Comparison of ENCODE assay signal across 9 cellular contexts in the genomic region with DNA sequence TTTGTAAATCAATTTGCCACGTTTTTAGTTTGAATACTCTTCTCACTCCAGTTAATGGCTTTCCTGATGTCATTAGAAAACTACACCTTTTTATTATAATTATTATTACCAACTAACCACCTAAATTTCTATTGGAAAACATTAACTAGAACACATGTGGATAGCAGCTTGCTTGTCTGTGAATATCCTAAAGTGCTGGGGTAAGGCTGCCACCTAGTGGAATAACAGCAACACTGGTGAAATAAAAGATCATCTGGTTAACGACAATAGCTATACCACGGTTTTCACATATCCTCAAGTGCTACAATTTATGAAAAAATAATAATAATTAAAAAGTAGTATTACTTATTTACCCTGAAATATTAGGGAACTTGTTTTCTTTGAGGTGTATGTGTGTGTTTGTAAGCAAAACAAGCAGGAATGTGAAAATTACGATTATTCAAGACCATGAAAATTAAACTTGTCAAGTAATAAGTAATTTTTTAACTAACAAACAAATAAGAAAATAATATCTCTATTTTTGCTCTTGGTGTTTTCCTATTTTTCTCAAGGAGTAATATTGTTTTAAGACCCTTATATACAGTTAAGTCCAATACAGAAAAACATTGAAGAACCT.
DNase-seq lines count a peak whose midpoint lies in the region; TF ChIP-seq lines count a peak whose summit lies in the region.
"Had no signal": no experiment of that assay in that cellular context is flagged by ENCODE, and none has a peak within 500 bp of the region (broad histone marks: within the 10 kb centered on the region; RNA-seq: fewer than 3 reads in every experiment).

No MANE protein-coding gene starts in this region.

- no peak overlapping the region for H3K4me2 ChIP-seq in H9 (ENCODE audit: insufficient read depth, insufficient read length, low read length)
- no peak overlapping the region for H3K4me2 ChIP-seq in OCI-LY7 (ENCODE audit: low read length)

- peak; percentile 17 to 18 for DNase-seq in stimulated activated CD4-positive, alpha-beta T cell treated with anti-CD3 and anti-CD28 coated beads, Interleukin-2, amount 100 ng/mL, for 24 hours
- DNase-seq in stimulated activated CD4-positive, alpha-beta T cell treated with anti-CD3 and anti-CD28 coated beads, Interleukin-12 subunit alpha, Interleukin-12 subunit beta, amount 100 ng/mL, for 4 hours = no peak
- DNase-seq in H9 (peak; percentile 43), KG1 (lab: John Stamatoyannopoulos, UW) (peak; percentile 3), OCI-LY7 (ENCODE audit: low spot score) (peak; percentile 61), cerebellar cortex (ENCODE audit: low spot score) (peak; percentile 74), left kidney (ENCODE audit: low read depth, low spot score) (peak; percentile 83), tibial nerve (ENCODE audit: low spot score in 2 of 2) (peak in 1 of 2 donors; percentile 13)

- no peaks in the 10 kb centered on the region for H3K9me3 ChIP-seq in H9 (ENCODE audit: control insufficient read depth, low read depth, low read length)
- no peaks in the 10 kb centered on the region for H3K9me3 ChIP-seq in OCI-LY7 (ENCODE audit: low read length)
- no peaks in the 10 kb centered on the region for H3K9me3 ChIP-seq in tibial nerve

- H3K4ac ChIP-seq in H9 (ENCODE audit: low read depth, low read length) = no peak overlapping the region

- H3K4me1 Mint-ChIP-seq in H9 = no peaks in the 10 kb centered on the region
- H3K4me1 Mint-ChIP-seq: naive thymus-derived CD8-positive, alpha-beta T cell had no signal

- no peak overlapping the region for H3T11ph ChIP-seq in H9 (ENCODE audit: low read length)

- H3K4me3 ChIP-seq in OCI-LY7 (ENCODE audit: low read depth, low read length, poor library complexity, severe bottlenecking) (no peak overlapping the region), tibial nerve (no peak overlapping the region)

- no peak overlapping the region for H3K27ac ChIP-seq in H9 (ENCODE audit: insufficient read length, low read depth, low read length)
- H3K27ac ChIP-seq in OCI-LY7 (ENCODE audit: low read depth, low read length, poor library complexity, severe bottlenecking) = no peak overlapping the region
- H3K27ac ChIP-seq in tibial nerve = no peak overlapping the region

- no peak overlapping the region for H3K4me3 Mint-ChIP-seq in H9
- H3K4me3 Mint-ChIP-seq: naive thymus-derived CD8-positive, alpha-beta T cell had no signal

- H3K27me3 ChIP-seq in H9 (ENCODE audit: insufficient read depth, low read length) (no peaks in the 10 kb centered on the region), tibial nerve (no peaks in the 10 kb centered on the region)

- no peak overlapping the region for H2BK15ac ChIP-seq in H9 (ENCODE audit: low read depth, low read length)

- H3K9ac ChIP-seq in H9 (ENCODE audit: extremely low read depth, insufficient read length, low read length) = no peak overlapping the region

- no peak overlapping the region for H2BK120ac ChIP-seq in H9 (ENCODE audit: low read depth, low read length, poor library complexity, severe bottlenecking)

- no peaks in the 10 kb centered on the region for H3K4me1 ChIP-seq in H9 (ENCODE audit: insufficient read depth, low read length)
- H3K4me1 ChIP-seq in OCI-LY7 (ENCODE audit: insufficient read depth, low read length, poor library complexity, severe bottlenecking) = no peaks in the 10 kb centered on the region
- peaks cover 0 to 4% (median 0%) of the 10 kb centered on the region in 4 donors for H3K4me1 ChIP-seq in tibial nerve

- H3K79me1 ChIP-seq in H9 (ENCODE audit: insufficient read depth, low read depth, low read length, poor library complexity, severe bottlenecking) = no peaks in the 10 kb centered on the region

- CTCF ChIA-PET in OCI-LY7 (lab: Charles Lee; ENCODE audit: unreplicated experiment) = interaction anchor here (0.9 kb wide), 1 partner anchor 19 kb away, joined by 3 read pairs; no protein-coding TSS in a partner anchor

- TF ChIP-seq POLR2A in tibial nerve (IDR thresholded peaks at IDR 0.05) = no peak

- BruUV-seq in OCI-LY7 (replicated peaks; lab: Mats Ljungman, UMichigan) = no TSS peak

- no peak overlapping the region for H2AFZ ChIP-seq in H9 (ENCODE audit: low read length)
- no peak overlapping the region for H2AFZ ChIP-seq in OCI-LY7 (ENCODE audit: low read length)

- H3K36me3 ChIP-seq in OCI-LY7 (ENCODE audit: insufficient read depth, low read length) (no peaks in the 10 kb centered on the region), tibial nerve (no peaks in the 10 kb centered on the region)

- no peak overlapping the region for H3K18ac ChIP-seq in H9 (ENCODE audit: insufficient read length, low read depth, low read length)

- POLR2A ChIA-PET in OCI-LY7 (lab: Charles Lee) = no interaction called here

- TF ChIP-seq CTCF in H9 (conservative IDR thresholded peaks at IDR 0.05) (peak; percentile 88), OCI-LY7 (conservative IDR thresholded peaks at IDR 0.05; ENCODE audit: low read length) (peak; percentile 90), tibial nerve (IDR thresholded peaks at IDR 0.05) (peak; percentile 53 to 69 (median 59))

- H3K79me2 ChIP-seq in H9 (ENCODE audit: insufficient read depth, low read length) = no peaks in the 10 kb centered on the region
- no peaks in the 10 kb centered on the region for H3K79me2 ChIP-seq in OCI-LY7 (ENCODE audit: insufficient read depth, low read depth, low read length)

- no peak overlapping the region for H3K27ac Mint-ChIP-seq in H9
- H3K27ac Mint-ChIP-seq: naive thymus-derived CD8-positive, alpha-beta T cell had no signal

- H3K23me2 ChIP-seq in H9 (ENCODE audit: insufficient read length, low read depth, low read length, poor library complexity, severe bottlenecking) = no peaks in the 10 kb centered on the region

- no peak overlapping the region for H2AK5ac ChIP-seq in H9 (ENCODE audit: insufficient read length, low read length)

- H3K14ac ChIP-seq in H9 (ENCODE audit: insufficient read depth, low read length) = no peak overlapping the region

- no peak overlapping the region for H4K5ac ChIP-seq in H9 (ENCODE audit: insufficient read length, low read depth, low read length)

- no peaks in the 10 kb centered on the region for H3K27me3 Mint-ChIP-seq in H9 (ENCODE audit: low read depth)
- H3K27me3 Mint-ChIP-seq: naive thymus-derived CD8-positive, alpha-beta T cell had no signal

- no peaks in the 10 kb centered on the region for H3K9me2 ChIP-seq in OCI-LY7 (ENCODE audit: insufficient read depth, low read length)

- H4K8ac ChIP-seq in H9 (replicated peaks; ENCODE audit: insufficient read length, low read depth, low read length) = no peak overlapping the region

- H3K36me3 Mint-ChIP-seq in H9 (ENCODE audit: insufficient read depth in 1 of 3, low read depth in 3 of 3) = no peaks in the 10 kb centered on the region
- H3K36me3 Mint-ChIP-seq: naive thymus-derived CD8-positive, alpha-beta T cell had no signal

- H2BK20ac ChIP-seq in H9 (ENCODE audit: low read depth, low read length, poor library complexity, severe bottlenecking) = no peak overlapping the region

- H3K23ac ChIP-seq in H9 (ENCODE audit: insufficient read length, low read depth, low read length) = no peak overlapping the region

- no peak for TF ChIP-seq EP300 in tibial nerve (IDR thresholded peaks at IDR 0.05)

- H3K56ac ChIP-seq in H9 (ENCODE audit: insufficient read length, low read depth, low read length) = no peak overlapping the region

- no peaks in the 10 kb centered on the region for H3K9me3 Mint-ChIP-seq in H9

- no peak overlapping the region for H2BK5ac ChIP-seq in H9 (ENCODE audit: insufficient read length, low read length)

- WGBS in H9 (ENCODE audit: extremely low coverage, insufficient read length, low lambda C conversion rate) = no CpG with 5 or more reads among the region's 4 CpGs
- 17 to 20% methylated on average over 4 of the region's 4 CpGs for WGBS in tibial nerve, 2 donors

- intact Hi-C loops in OCI-LY7 (cut with micrococcal nuclease; ENCODE audit: unreplicated experiment) = loop anchor here (2.0 kb wide), 1 partner anchor 381 kb away; no protein-coding TSS in a partner anchor

- no peak overlapping the region for H2BK12ac ChIP-seq in H9 (ENCODE audit: insufficient read length, low read depth, low read length)

- no peak overlapping the region for H4K91ac ChIP-seq in H9 (ENCODE audit: insufficient read length, low read depth, low read length)

- H4K20me1 ChIP-seq in H9 (ENCODE audit: control insufficient read depth, insufficient read depth, insufficient read length) (no peaks in the 10 kb centered on the region), OCI-LY7 (ENCODE audit: insufficient read depth, low read length) (no peaks in the 10 kb centered on the region)
